In genomic region chr17:36072431-36073121, GRCh38 we compare ENCODE assay signal across 8 cellular contexts. TPM values are rescaled to one million over a fixed set of nuclear protein-coding genes. Genes with fewer than 3 reads are reported as not detected.
DNase-seq lines count a peak whose midpoint lies in the region; ATAC-seq and TF ChIP-seq lines count a peak whose summit lies in the region.

No MANE protein-coding gene starts in this region.

- H3K9me2 ChIP-seq in PC-9 (ENCODE audit: insufficient read depth) = no peaks in the 10 kb centered on the region

- CTCF ChIA-PET in Calu3 (lab: Charles Lee) (interaction anchor here (0.7 to 3.8 kb wide), 12 partner anchors 10 to 411 kb away, joined by 3 to 40 read pairs (median 8); partner anchors contain the start of genes CCL15 and CCL16), PC-9 (lab: Charles Lee) (interaction anchor here (0.5 kb wide), 1 partner anchor 180 kb away, joined by 3 read pairs; no protein-coding TSS in a partner anchor)

- peak; percentile 15 to 57 for ATAC-seq in left cardiac atrium

- no peaks in the 10 kb centered on the region for H3K36me3 ChIP-seq in PC-9 (ENCODE audit: low read depth)

- POLR2A ChIA-PET in PC-9 (lab: Charles Lee; ENCODE audit: unreplicated experiment) = interaction anchor here (0.7 kb wide), 1 partner anchor 11 kb away, joined by 4 read pairs; no protein-coding TSS in a partner anchor

- no peaks in the 10 kb centered on the region for H3F3A ChIP-seq in PC-9 (ENCODE audit: insufficient read depth, low read depth)

- intact Hi-C loops in Calu3 (cut with micrococcal nuclease; ENCODE audit: unreplicated experiment) (no loop called here), PC-9 (cut with micrococcal nuclease; ENCODE audit: unreplicated experiment) (no loop called here), left cardiac atrium (cut with DNase I) (loop anchor here in 1 of 2 donors (5.0 kb wide), 1 partner anchor 100 kb away; no protein-coding TSS in a partner anchor)

- no peaks in the 10 kb centered on the region for H3K4me1 ChIP-seq in PC-9 (replicated peaks; ENCODE audit: insufficient read depth)

- no peaks in the 10 kb centered on the region; the same call in 1 of the 2 replicates for H4K20me1 ChIP-seq in PC-9 (ENCODE audit: insufficient read depth)

- no peaks in the 10 kb centered on the region for H3K9me3 Mint-ChIP-seq in Calu3 (ENCODE audit: low read depth, unreplicated experiment)

- no peaks in the 10 kb centered on the region for H3K9me3 ChIP-seq in PC-9 (ENCODE audit: insufficient read depth, low read depth)

- no peak overlapping the region for H3K4me3 Mint-ChIP-seq in Calu3 (ENCODE audit: low read depth, unreplicated experiment)

- no peak overlapping the region for H3K27ac ChIP-seq in PC-9

- no peaks in the 10 kb centered on the region for H3K4me1 Mint-ChIP-seq in Calu3 (ENCODE audit: low read depth, unreplicated experiment)

- TF ChIP-seq CTCF in Calu3 (IDR thresholded peaks at IDR 0.05; ENCODE audit: unreplicated experiment) (peak; percentile 77), PC-9 (conservative IDR thresholded peaks at IDR 0.05) (peak; percentile 63)

- H3K27me3 ChIP-seq in PC-9 (ENCODE audit: insufficient read depth, low read depth) = peaks cover 49% of the 10 kb centered on the region

- DNase-seq in Calu3 = peak; percentile 76
- peak; percentile 10 for DNase-seq in HCEC 1CT
- DNase-seq in PC-9 = peak in 1 of 2 experiments; percentile 2
- DNase-seq in activated gamma-delta T cell treated with anti-CD3 and anti-CD28 coated beads, Interleukin-2, amount 50 U/mL, for 16 hours (ENCODE audit: low read depth) = peak; percentile 64
- DNase-seq in left cardiac atrium = peak; percentile 48
- peak; percentile 2 for DNase-seq in smooth muscle cell of the brain vasculature (ENCODE audit: low read depth, low spot score)
- no peak for DNase-seq in NCI-H2196 treated with DMSO at 0.1 percent for 48 hours (lab: John Stamatoyannopoulos, UW; ENCODE audit: unreplicated experiment)
- no peak for DNase-seq in NCI-H510A treated with DMSO at 0.1 percent for 48 hours (lab: John Stamatoyannopoulos, UW)

- no peak overlapping the region for H3K4me3 ChIP-seq in PC-9

- no peaks in the 10 kb centered on the region for H3K36me3 Mint-ChIP-seq in Calu3 (ENCODE audit: insufficient read depth, unreplicated experiment)

- H3K27ac Mint-ChIP-seq in Calu3 (ENCODE audit: unreplicated experiment) = no peak overlapping the region

- BruUV-seq in Calu3 (replicated peaks; lab: Mats Ljungman, UMichigan) = no TSS peak
- no TSS peak for BruUV-seq in PC-9 (replicated peaks; lab: Mats Ljungman, UMichigan)

- H3K79me2 ChIP-seq in PC-9 (ENCODE audit: low read depth) = no peaks in the 10 kb centered on the region

- peaks cover 64% of the 10 kb centered on the region for H3K27me3 Mint-ChIP-seq in Calu3 (ENCODE audit: unreplicated experiment)

- H3K4me2 ChIP-seq in PC-9 = no peak overlapping the region

- no peak overlapping the region for H2AFZ ChIP-seq in PC-9

RNA-seq across cellular contexts. Expression of gene CCL18, which starts 8.5 kb away (rescaled TPM):
- total RNA-seq in Calu3 (2022) = not detected in 2 replicates
- not detected in 2 replicates for total RNA-seq in PC-9 (2021)
- total RNA-seq in left cardiac atrium = 10 to 100 TPM; 10.2 to 16.0 TPM

RNA-seq across cellular contexts. Expression of gene CCL3, which starts 17.4 kb away (rescaled TPM):
- not detected in 2 replicates for total RNA-seq in Calu3 (2022)
- total RNA-seq in PC-9 (2021) = not detected in 2 replicates
- 1 to 10 TPM in 1 of 2 donors, under 1 TPM in 1; 0.82 to 1.1 TPM for total RNA-seq in left cardiac atrium

RNA-seq across cellular contexts. Expression of gene CCL4, which starts 31.1 kb away (rescaled TPM):
- total RNA-seq in Calu3 (2022) (not detected in 2 replicates), PC-9 (2021) (not detected in 2 replicates), left cardiac atrium (1 to 10 TPM in 1 of 2 donors, under 1 TPM in 1; 0.86 to 2.3 TPM)

RNA-seq across cellular contexts. Expression of gene CCL23, which starts 54.8 kb away (rescaled TPM):
- total RNA-seq in Calu3 (2022) (not detected in 2 replicates), PC-9 (2021) (not detected in 2 replicates), left cardiac atrium (1 to 10 TPM in 1 of 2 donors, not detected in 1; 1.8 TPM)

Comparison
In these comparisons a context has a peak if more than half of its experiments do, and no peak if none do; other contexts are left out.
1. DNase-seq: peak in Calu3 (single experiment), HCEC 1CT (single experiment), activated gamma-delta T cell treated with anti-CD3 and anti-CD28 coated beads, Interleukin-2, amount 50 U/mL, for 16 hours (single experiment), left cardiac atrium (single experiment) and smooth muscle cell of the brain vasculature (single experiment); none in NCI-H2196 treated with DMSO at 0.1 percent for 48 hours (single experiment) and NCI-H510A treated with DMSO at 0.1 percent for 48 hours (single experiment).
2. RNA of gene CCL18, which starts 8.5 kb away (total RNA-seq): 10.2 to 16.0 TPM in left cardiac atrium; not detected in Calu3 and not detected in PC-9; every median in the first group is over 10 times any median in the second.